Comparison of ENCODE assay signal across 11 cellular contexts in genomic region chr1:29793653-29794348, GRCh38.
DNase-seq lines count a peak whose midpoint lies in the region; ATAC-seq and TF ChIP-seq lines count a peak whose summit lies in the region.
"Had no signal": no experiment of that assay in that cellular context is flagged by ENCODE, and none has a peak within 500 bp of the region (broad histone marks: within the 10 kb centered on the region; RNA-seq: fewer than 3 reads in every experiment).

No MANE protein-coding gene starts in this region.

- no peaks in the 10 kb centered on the region for H3K9me3 Mint-ChIP-seq in natural killer cell treated with Interleukin-12 subunit alpha and Interleukin-12 subunit beta and Interleukin-15 and Interleukin-18, amount 100 ng/mL, for 72 hours
- H3K9me3 Mint-ChIP-seq in natural killer cell = no peaks in the 10 kb centered on the region

- H3K4me3 ChIP-seq in esophagus muscularis mucosa = no peak overlapping the region
- H3K4me3 ChIP-seq: A549, Peyer's patch had no signal

- TF ChIP-seq POLR2A in esophagus muscularis mucosa (IDR thresholded peaks at IDR 0.05; ENCODE audit: low read depth) = no peak

- no peak for TF ChIP-seq RAD21 in Ishikawa (IDR thresholded peaks at IDR 0.05; ENCODE audit: low read depth)

- 87% methylated on average over 3 of the region's 8 CpGs for WGBS in esophagus muscularis mucosa

- no peak overlapping the region for H3K4me3 Mint-ChIP-seq in natural killer cell treated with Interleukin-12 subunit alpha and Interleukin-12 subunit beta and Interleukin-15 and Interleukin-18, amount 100 ng/mL, for 72 hours
- no peak overlapping the region for H3K4me3 Mint-ChIP-seq in natural killer cell
- H3K4me3 Mint-ChIP-seq: HFFc6 had no signal

- peaks cover 0 to 21% (median 18%) of the 10 kb centered on the region in 4 donors for H3K9me3 ChIP-seq in esophagus muscularis mucosa
- H3K9me3 ChIP-seq: A549, Peyer's patch had no signal

- H3K4me1 Mint-ChIP-seq in natural killer cell treated with Interleukin-12 subunit alpha and Interleukin-12 subunit beta and Interleukin-15 and Interleukin-18, amount 100 ng/mL, for 72 hours (ENCODE audit: low read depth in 2 of 2) = peaks cover 7% of the 10 kb centered on the region in 2 donors
- no peaks in the 10 kb centered on the region for H3K4me1 Mint-ChIP-seq in natural killer cell

- no peak for DNase-seq in natural killer cell treated with Interleukin-12 subunit alpha and Interleukin-12 subunit beta and Interleukin-15 and Interleukin-18, amount 100 ng/mL, for 72 hours (ENCODE audit: low spot score)
- DNase-seq in natural killer cell (no peak), esophagus muscularis mucosa (ENCODE audit: extremely low spot score) (peak; percentile 83), iPS-NIHi11 (ENCODE audit: low spot score) (no peak)

- intact Hi-C loops in natural killer cell (cut with micrococcal nuclease) = loop anchor here (2.0 to 5.0 kb wide), 2 partner anchors 294 to 587 kb away; no protein-coding TSS in a partner anchor
- intact Hi-C loops in esophagus muscularis mucosa (cut with DNase I) = loop anchor here (5.0 to 10.0 kb wide), 3 partner anchors 291 to 914 kb away; partner anchors contain the start of gene PTPRU

- peak overlapping the region; percentile 12 to 80 for H3K27ac Mint-ChIP-seq in natural killer cell treated with Interleukin-12 subunit alpha and Interleukin-12 subunit beta and Interleukin-15 and Interleukin-18, amount 100 ng/mL, for 72 hours
- H3K27ac Mint-ChIP-seq in natural killer cell = no peak overlapping the region
- H3K27ac Mint-ChIP-seq: CD14-positive monocyte, HFFc6 had no signal

- no peak for ATAC-seq in natural killer cell treated with Interleukin-12 subunit alpha and Interleukin-12 subunit beta and Interleukin-15 and Interleukin-18, amount 100 ng/mL, for 72 hours
- ATAC-seq in natural killer cell = no peak
- ATAC-seq in GM21526 (IDR thresholded peaks at IDR 0.05; ENCODE audit: low FRiP score, unreplicated experiment) = no peak
- ATAC-seq in GM19324 (IDR thresholded peaks at IDR 0.05; ENCODE audit: low FRiP score, unreplicated experiment) = no peak

- TF ChIP-seq EP300 in Ishikawa (IDR thresholded peaks at IDR 0.05; ENCODE audit: borderline replicate concordance) = no peak
- no peak for TF ChIP-seq EP300 in esophagus muscularis mucosa (IDR thresholded peaks at IDR 0.05)

- no peaks in the 10 kb centered on the region for H3K4me1 ChIP-seq in esophagus muscularis mucosa
- H3K4me1 ChIP-seq: A549, Peyer's patch had no signal

- peaks cover 7 to 12% of the 10 kb centered on the region in 2 donors for H3K27me3 Mint-ChIP-seq in natural killer cell treated with Interleukin-12 subunit alpha and Interleukin-12 subunit beta and Interleukin-15 and Interleukin-18, amount 100 ng/mL, for 72 hours
- no peaks in the 10 kb centered on the region for H3K27me3 Mint-ChIP-seq in natural killer cell (ENCODE audit: low read depth in 2 of 2)

- TF ChIP-seq CTCF in natural killer cell (IDR thresholded peaks at IDR 0.05) (no peak), esophagus muscularis mucosa (IDR thresholded peaks at IDR 0.05) (no peak)

- H3K27ac ChIP-seq in esophagus muscularis mucosa (replicated peaks in 1 of 4) = no peak overlapping the region
- H3K27ac ChIP-seq: Peyer's patch had no signal

- no peaks in the 10 kb centered on the region for H3K36me3 ChIP-seq in esophagus muscularis mucosa
- H3K36me3 ChIP-seq: Peyer's patch had no signal

- H3K36me3 Mint-ChIP-seq in natural killer cell treated with Interleukin-12 subunit alpha and Interleukin-12 subunit beta and Interleukin-15 and Interleukin-18, amount 100 ng/mL, for 72 hours = no peaks in the 10 kb centered on the region
- no peaks in the 10 kb centered on the region for H3K36me3 Mint-ChIP-seq in natural killer cell
- H3K36me3 Mint-ChIP-seq: CD14-positive monocyte had no signal

- H3K27me3 ChIP-seq in esophagus muscularis mucosa = peaks cover 0 to 27% (median 0%) of the 10 kb centered on the region in 4 donors
- H3K27me3 ChIP-seq: Peyer's patch had no signal

TF ChIP-seq in Ishikawa, 13 proteins besides CTCF, POLR2A, EP300 and RAD21:
- no peak for TF ChIP-seq TAF1 (IDR thresholded peaks at IDR 0.05; ENCODE audit: low read depth)
- TF ChIP-seq TCF12 (IDR thresholded peaks at IDR 0.05; ENCODE audit: low read depth) = no peak
- 0 out of 2 replicates have a peak, but pooled peaks have one; percentile 15 for TF ChIP-seq USF1 (IDR thresholded peaks at IDR 0.05)
- no peak for TF ChIP-seq CEBPB (IDR thresholded peaks at IDR 0.05)

Comparison
In these comparisons a context has a peak if more than half of its experiments do, and no peak if none do; other contexts are left out.
1. H3K27ac Mint-ChIP-seq: peak in natural killer cell treated with Interleukin-12 subunit alpha and Interleukin-12 subunit beta and Interleukin-15 and Interleukin-18, amount 100 ng/mL, for 72 hours (2 of 2); none in natural killer cell (0 of 2).